20 cellular contexts compared by ENCODE assay signal in the genomic region with DNA sequence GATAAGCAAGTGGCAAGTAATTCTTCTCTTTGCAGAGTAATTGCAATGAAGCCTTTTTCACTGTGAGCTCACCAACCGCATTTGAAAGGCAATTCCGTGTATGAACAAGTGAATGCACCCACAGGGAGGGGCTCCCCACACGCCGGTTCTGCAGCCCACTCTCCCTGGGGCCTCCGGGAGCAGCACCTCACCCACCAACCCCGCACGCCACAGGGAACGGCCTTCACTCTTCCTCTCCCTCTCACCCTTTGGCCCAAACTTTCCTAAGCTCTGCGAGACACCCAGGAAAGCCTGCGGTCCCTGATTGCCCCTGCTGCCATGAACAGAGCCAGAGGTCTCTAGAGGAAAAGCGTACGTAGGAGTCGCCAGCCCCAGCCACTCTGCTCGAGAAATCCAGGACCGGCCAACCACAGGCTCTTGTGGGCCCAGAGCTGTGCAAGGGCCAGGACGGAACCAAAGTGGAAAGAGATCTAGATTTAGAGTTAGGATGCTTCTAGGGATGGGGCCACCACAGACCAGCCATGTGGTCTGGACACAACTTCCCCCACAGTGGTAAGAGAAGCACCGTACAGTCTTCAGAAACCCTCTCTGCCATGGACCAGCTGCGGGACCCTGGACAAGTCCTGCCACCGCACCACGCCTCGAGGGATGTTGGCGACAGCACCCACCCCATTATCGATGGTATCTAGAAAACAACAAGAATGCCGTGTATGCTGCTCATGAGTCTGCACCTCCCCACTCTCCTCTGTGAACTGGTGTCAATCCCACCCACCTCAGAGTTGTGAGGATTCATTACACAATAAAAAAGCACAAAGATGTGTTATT. TPM values are rescaled to one million over a fixed set of nuclear protein-coding genes. Genes with fewer than 3 reads are reported as not detected.
DNase-seq lines count a peak whose midpoint lies in the region; TF ChIP-seq lines count a peak whose summit lies in the region.
"Had no signal": no experiment of that assay in that cellular context is flagged by ENCODE, and none has a peak within 500 bp of the region (broad histone marks: within the 10 kb centered on the region; RNA-seq: fewer than 3 reads in every experiment).

No MANE protein-coding gene starts in this region.

- intact Hi-C loops in breast epithelium (cut with DNase I; ENCODE audit: low total_unique reads), result no loop called here
- intact Hi-C loops in mammary epithelial cell (cut with micrococcal nuclease), result no loop called here

- no peak for TF ChIP-seq POLR2A in breast epithelium (IDR thresholded peaks at IDR 0.05)

- peaks cover 2% of the 10 kb centered on the region for H3K79me1 ChIP-seq in mesendoderm (ENCODE audit: low read length)

- H2AK5ac ChIP-seq in mesendoderm (ENCODE audit: low read length), result no peak overlapping the region

- TF ChIP-seq CTCF in breast epithelium (IDR thresholded peaks at IDR 0.05) (no peak), mammary epithelial cell (conservative IDR thresholded peaks at IDR 0.05 in 1 of 2, IDR thresholded peaks at IDR 0.05 in 1 of 2; ENCODE audit: extremely low read depth in 1 of 2, insufficient read depth in 1 of 2, low read depth in 1 of 2, low read length in 2 of 2) (no peak), chondrocyte (IDR thresholded peaks at IDR 0.05) (no peak), neural crest cell (conservative IDR thresholded peaks at IDR 0.05) (no peak)

- H3K36me3 ChIP-seq in breast epithelium (no peaks in the 10 kb centered on the region), mammary epithelial cell (ENCODE audit: insufficient read depth, low read length) (no peaks in the 10 kb centered on the region), mesendoderm (ENCODE audit: control insufficient read depth, insufficient read depth, low read length) (no peaks in the 10 kb centered on the region)

- H3K18ac ChIP-seq in mesendoderm (ENCODE audit: low read length), result no peak overlapping the region

- H3K4me3 ChIP-seq in breast epithelium, result peak overlapping the region in 1 of 3 donors; percentile 15
- no peak overlapping the region for H3K4me3 ChIP-seq in mammary epithelial cell (replicated peaks in 1 of 3; ENCODE audit: insufficient read depth in 1 of 3, low read depth in 2 of 3, low read length in 3 of 3)
- H3K4me3 ChIP-seq in mesendoderm (ENCODE audit: low read length), result no peak overlapping the region
- H3K4me3 ChIP-seq: GM23338 had no signal

- H3K27ac ChIP-seq in breast epithelium (peak overlapping the region; percentile 2 to 92), mammary epithelial cell (ENCODE audit: insufficient read depth, low read depth, low read length) (no peak overlapping the region), mesendoderm (ENCODE audit: low read depth, low read length) (no peak overlapping the region)
- H3K27ac ChIP-seq: RWPE1 had no signal

- H3K4me3 Mint-ChIP-seq in chondrocyte (ENCODE audit: unreplicated experiment), result no peak overlapping the region
- H3K4me3 Mint-ChIP-seq in neural crest cell, result peak overlapping the region; percentile 87
- H3K4me3 Mint-ChIP-seq: GM23338 had no signal

- 81% methylated on average over 18 of the region's 24 CpGs for WGBS in mammary epithelial cell (ENCODE audit: low coverage, missing lambda C conversion rate)
- WGBS in mesendoderm (ENCODE audit: extremely low coverage, insufficient coverage, low lambda C conversion rate), result no CpG with 5 or more reads among the region's 24 CpGs

- H3K4ac ChIP-seq in mesendoderm (ENCODE audit: low read depth, low read length), result no peak overlapping the region

- H3K9me3 ChIP-seq in breast epithelium, result no peaks in the 10 kb centered on the region
- no peaks in the 10 kb centered on the region for H3K9me3 ChIP-seq in mammary epithelial cell (replicated peaks; ENCODE audit: insufficient read depth, low read length)

- peaks cover 1% of the 10 kb centered on the region for H3K36me3 Mint-ChIP-seq in chondrocyte (ENCODE audit: low read depth)
- H3K36me3 Mint-ChIP-seq in neural crest cell (ENCODE audit: low read depth), result peaks cover 2% of the 10 kb centered on the region

- H3K27me3 ChIP-seq in breast epithelium (peaks cover 0 to 17% of the 10 kb centered on the region in 2 donors), mammary epithelial cell (ENCODE audit: insufficient read depth, low read length) (peaks cover 20% of the 10 kb centered on the region), mesendoderm (ENCODE audit: insufficient read depth, low read length, poor library complexity) (no peaks in the 10 kb centered on the region)

- H2BK120ac ChIP-seq in mesendoderm (ENCODE audit: low read depth, low read length), result no peak overlapping the region

- no peak overlapping the region for H2BK15ac ChIP-seq in mesendoderm (replicated peaks; ENCODE audit: low read depth)

- peaks cover 4 to 11% of the 10 kb centered on the region in 2 donors for H3K4me1 ChIP-seq in breast epithelium
- H3K4me1 ChIP-seq in mammary epithelial cell (ENCODE audit: insufficient read depth, low read length), result peaks cover 20% of the 10 kb centered on the region
- peaks cover 9% of the 10 kb centered on the region for H3K4me1 ChIP-seq in mesendoderm (ENCODE audit: control insufficient read depth, low read depth, low read length)

- H2BK5ac ChIP-seq in mesendoderm (ENCODE audit: low read length), result no peak overlapping the region

- no peak overlapping the region for H4K5ac ChIP-seq in mesendoderm (ENCODE audit: low read length)

- no TSS peak for BruUV-seq in mammary epithelial cell (replicated peaks; lab: Mats Ljungman, UMichigan)

- H3K4me1 Mint-ChIP-seq in chondrocyte (ENCODE audit: low read depth) (peaks cover 28% of the 10 kb centered on the region), neural crest cell (peaks cover 36% of the 10 kb centered on the region)

- no peak overlapping the region for H4K8ac ChIP-seq in mesendoderm (ENCODE audit: low read depth, low read length)

- no peak for DNase-seq in breast epithelium (ENCODE audit: low spot score in 2 of 2)
- no peak for DNase-seq in mammary epithelial cell
- DNase-seq in chondrocyte (ENCODE audit: low spot score), result peak; percentile 77
- no peak for DNase-seq in neural crest cell (ENCODE audit: low read depth, low spot score)
- DNase-seq in stimulated activated CD4-positive, alpha-beta T cell treated with anti-CD3 and anti-CD28 coated beads, Interleukin-4, amount 100 ng/mL, for 4 hours, result no peak
- DNase-seq in mesendoderm, result no peak
- DNase-seq in SHP77 treated with DMSO at 0.1 percent for 48 hours (lab: John Stamatoyannopoulos, UW), result no peak
- no peak for DNase-seq in NCI-H748 treated with DMSO at 0.1 percent for 48 hours (lab: John Stamatoyannopoulos, UW)
- DNase-seq: 8988T, C1 segment of cervical spinal cord, DMS79 treated with DMSO at 0.1 percent for 48 hours, GF-D8, KBM-7, NCI-H1436 treated with DMSO at 0.1 percent for 48 hours, NCI-H2081 treated with DMSO at 0.1 percent for 48 hours, NCI-H526, OCI-M1 had no signal

- dilution Hi-C loops in mammary epithelial cell (cut with HindIII; ENCODE audit: low sequenced_read_pairs), result no loop called here

- H3K4me2 ChIP-seq in mammary epithelial cell (ENCODE audit: insufficient read depth, low read depth, low read length), result no peak overlapping the region
- no peak overlapping the region for H3K4me2 ChIP-seq in mesendoderm (ENCODE audit: low read length)
- H3K4me2 ChIP-seq: GM23338 had no signal

- H3K9ac ChIP-seq in mammary epithelial cell (ENCODE audit: insufficient read depth, low read length) (no peak overlapping the region), mesendoderm (ENCODE audit: low read length) (no peak overlapping the region)

- peaks cover 23% of the 10 kb centered on the region for H3K27me3 Mint-ChIP-seq in chondrocyte (ENCODE audit: low read depth)
- peaks cover 10% of the 10 kb centered on the region for H3K27me3 Mint-ChIP-seq in neural crest cell (ENCODE audit: low read depth)

- no peak overlapping the region for H3K23ac ChIP-seq in mesendoderm (ENCODE audit: low read length)

- no peaks in the 10 kb centered on the region for H4K20me1 ChIP-seq in mammary epithelial cell (ENCODE audit: insufficient read depth, low read length)

- H2AFZ ChIP-seq in mammary epithelial cell (ENCODE audit: low read depth, low read length), result no peak overlapping the region
- H2AFZ ChIP-seq: GM23338 had no signal

- H3K56ac ChIP-seq in mesendoderm (ENCODE audit: low read length), result no peak overlapping the region

- no peaks in the 10 kb centered on the region for H3K9me3 Mint-ChIP-seq in chondrocyte (ENCODE audit: low read depth)
- H3K9me3 Mint-ChIP-seq in neural crest cell, result no peaks in the 10 kb centered on the region

- in situ Hi-C loops in mammary epithelial cell (cut with MboI; ENCODE audit: low sequenced_read_pairs in 2 of 2), result no loop called here

- no peaks in the 10 kb centered on the region for H3K79me2 ChIP-seq in mammary epithelial cell (ENCODE audit: insufficient read depth, low read length)
- H3K79me2 ChIP-seq in mesendoderm (ENCODE audit: control insufficient read depth, insufficient read depth, low read length), result no peaks in the 10 kb centered on the region

- no peak overlapping the region for H3K27ac Mint-ChIP-seq in chondrocyte (ENCODE audit: unreplicated experiment)
- H3K27ac Mint-ChIP-seq in neural crest cell (ENCODE audit: unreplicated experiment), result peak overlapping the region; percentile 38
- H3K27ac Mint-ChIP-seq: GM23338 had no signal

- CTCF ChIA-PET in mammary epithelial cell (lab: Charles Lee; ENCODE audit: low non-redundant PET), result no interaction called here

RNA-seq across cellular contexts. Expression of gene WDR86, which starts 3.6 kb away (rescaled TPM):
- total RNA-seq in breast epithelium, result 10 to 100 TPM; 15.5 to 61.5 (median 57.0) TPM
- total RNA-seq in mammary epithelial cell, result 10 to 100 TPM in 1 of 2 donors, not detected in 1; 19.5 TPM
- polyA plus RNA-seq in mammary epithelial cell, result not detected
- not detected for polyA minus RNA-seq in mammary epithelial cell
- not detected in 3 replicates for total RNA-seq in chondrocyte
- 24.8 and 29.8 TPM in 2 replicates for total RNA-seq in neural crest cell
- 1.5 TPM for polyA plus RNA-seq in mesendoderm (2013, experiment 1 of 2)
- polyA plus RNA-seq in mesendoderm (2013, experiment 2 of 2), result 1.4 TPM
- total RNA-seq: HT1080 had no signal

RNA-seq across cellular contexts. Expression of gene CRYGN, which starts 33.7 kb away (rescaled TPM):
- total RNA-seq in breast epithelium (1 to 10 TPM in 1 of 3 donors, under 1 TPM in 1, not detected in 1; 0.98 to 1.3 TPM), mammary epithelial cell (not detected), chondrocyte (not detected in 3 replicates), neural crest cell (0.16 and 0.32 TPM in 2 replicates)
- polyA plus RNA-seq in mammary epithelial cell, result not detected
- polyA minus RNA-seq in mammary epithelial cell, result not detected
- 0.32 TPM for polyA plus RNA-seq in mesendoderm (2013, experiment 1 of 2)
- 0.29 TPM for polyA plus RNA-seq in mesendoderm (2013, experiment 2 of 2)
- total RNA-seq: HT1080 had no signal

Comparison
In these comparisons a context has a peak if more than half of its experiments do, and no peak if none do; other contexts are left out.
1. H3K27ac ChIP-seq: peak in breast epithelium (2 of 2); none in mammary epithelial cell (single experiment) and mesendoderm (single experiment).